11 cellular contexts compared by ENCODE assay signal in the genomic region with DNA sequence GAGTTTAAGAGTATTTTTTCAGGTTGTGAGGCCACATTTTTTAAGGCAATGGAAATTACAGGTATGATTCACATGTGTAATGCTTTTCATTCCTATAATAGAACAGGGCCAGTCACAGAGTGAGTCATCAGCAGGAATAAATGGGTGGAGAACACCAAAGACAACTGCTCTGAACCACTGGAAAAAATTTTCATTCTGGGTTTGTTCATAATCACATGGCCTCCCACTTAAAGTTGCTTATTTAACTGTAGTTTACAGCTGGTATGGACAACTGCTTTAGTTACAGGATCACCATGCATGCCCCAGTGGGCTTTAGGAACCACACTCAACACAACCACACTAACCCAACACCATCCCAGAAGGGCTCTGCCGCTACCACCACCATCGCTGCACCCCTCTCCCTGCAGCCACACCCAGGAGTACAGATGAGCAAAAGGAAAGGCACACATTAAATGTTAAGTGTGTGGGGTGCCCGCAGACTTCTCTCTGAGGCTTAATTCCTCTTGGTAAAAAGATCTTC.
DNase-seq lines count a peak whose midpoint lies in the region; ATAC-seq and TF ChIP-seq lines count a peak whose summit lies in the region.
"Had no signal": no experiment of that assay in that cellular context is flagged by ENCODE, and none has a peak within 500 bp of the region (broad histone marks: within the 10 kb centered on the region; RNA-seq: fewer than 3 reads in every experiment).

No MANE protein-coding gene starts in this region.

- H3K27ac ChIP-seq in SK-N-SH (ENCODE audit: low read depth in 2 of 2, low read length in 1 of 2), result peak overlapping the region in 1 of 2 experiments; percentile 73; a peak in 2 of 4 replicates
- H3K27ac ChIP-seq: cardiac muscle cell had no signal

- H3K4me3 ChIP-seq in SK-N-SH (ENCODE audit: low read depth in 2 of 2, low read length in 1 of 2) (no peak overlapping the region), fibroblast of the aortic adventitia (ENCODE audit: low read depth, low read length) (no peak overlapping the region)
- H3K4me3 ChIP-seq: cardiac muscle cell, stomach had no signal

- H3K9me3 ChIP-seq in SK-N-SH, result no peaks in the 10 kb centered on the region
- H3K9me3 ChIP-seq: stomach had no signal

- peak overlapping the region; percentile 31 for H3K27ac Mint-ChIP-seq in activated T-cell treated with anti-CD3 and anti-CD28 coated beads, Interleukin-2, amount 50 U/mL, for 24 hours
- H3K27ac Mint-ChIP-seq in activated CD4-positive, alpha-beta memory T cell treated with anti-CD3 and anti-CD28 coated beads for 36 hours, result no peak overlapping the region

- TF ChIP-seq EP300 in SK-N-SH (IDR thresholded peaks at IDR 0.05; ENCODE audit: borderline replicate concordance in 1 of 2, low read depth in 1 of 2, low read length in 1 of 2), result 0 out of 4 replicates have a peak, but pooled peaks of 1 of the 2 experiments have one; percentile 29

- no peaks in the 10 kb centered on the region for H3K9me3 Mint-ChIP-seq in activated T-cell treated with anti-CD3 and anti-CD28 coated beads, Interleukin-2, amount 50 U/mL, for 24 hours
- H3K9me3 Mint-ChIP-seq in activated CD4-positive, alpha-beta memory T cell treated with anti-CD3 and anti-CD28 coated beads for 36 hours, result no peaks in the 10 kb centered on the region

- H4K20me1 ChIP-seq in SK-N-SH (ENCODE audit: insufficient read depth), result peaks cover 23% of the 10 kb centered on the region; the same call in 1 of the 2 replicates

- peaks cover 52% of the 10 kb centered on the region for H3F3A ChIP-seq in SK-N-SH (replicated peaks; ENCODE audit: insufficient read depth)

- WGBS in SK-N-SH (ENCODE audit: low lambda C conversion rate), result 83% methylated on average over 3 of the region's 3 CpGs

- H3K4me2 ChIP-seq in SK-N-SH, result peak overlapping the region; percentile 47; the same call in 1 of the 2 replicates

- no peaks in the 10 kb centered on the region for H3K36me3 Mint-ChIP-seq in activated T-cell treated with anti-CD3 and anti-CD28 coated beads, Interleukin-2, amount 50 U/mL, for 24 hours (ENCODE audit: low read depth)
- H3K36me3 Mint-ChIP-seq in activated CD4-positive, alpha-beta memory T cell treated with anti-CD3 and anti-CD28 coated beads for 36 hours, result no peaks in the 10 kb centered on the region

- no peak for ATAC-seq in HG03135 (IDR thresholded peaks at IDR 0.05; ENCODE audit: unreplicated experiment)

- no peak for TF ChIP-seq RAD21 in SK-N-SH (IDR thresholded peaks at IDR 0.05; ENCODE audit: low read length)

- H3K27me3 Mint-ChIP-seq in activated T-cell treated with anti-CD3 and anti-CD28 coated beads, Interleukin-2, amount 50 U/mL, for 24 hours, result peaks cover 5% of the 10 kb centered on the region
- H3K27me3 Mint-ChIP-seq in activated CD4-positive, alpha-beta memory T cell treated with anti-CD3 and anti-CD28 coated beads for 36 hours, result no peaks in the 10 kb centered on the region

- H3K4me3 Mint-ChIP-seq in activated T-cell treated with anti-CD3 and anti-CD28 coated beads, Interleukin-2, amount 50 U/mL, for 24 hours, result no peak overlapping the region
- no peak overlapping the region for H3K4me3 Mint-ChIP-seq in activated CD4-positive, alpha-beta memory T cell treated with anti-CD3 and anti-CD28 coated beads for 36 hours

- H2AFZ ChIP-seq in SK-N-SH (ENCODE audit: low read depth), result no peak overlapping the region

- CTCF ChIA-PET in SK-N-SH (lab: Yijun Ruan, JAX), result no interaction called here
- CTCF ChIA-PET in activated CD4-positive, alpha-beta memory T cell treated with anti-CD3 and anti-CD28 coated beads for 36 hours (lab: Charles Lee), result no interaction called here

- H3K9ac ChIP-seq in SK-N-SH, result no peak overlapping the region

- peaks cover 99% of the 10 kb centered on the region for H3K79me2 ChIP-seq in SK-N-SH (ENCODE audit: insufficient read depth)

- H3K4me1 Mint-ChIP-seq in activated T-cell treated with anti-CD3 and anti-CD28 coated beads, Interleukin-2, amount 50 U/mL, for 24 hours (ENCODE audit: low read depth), result peaks cover 10% of the 10 kb centered on the region
- peaks cover 9% of the 10 kb centered on the region for H3K4me1 Mint-ChIP-seq in activated CD4-positive, alpha-beta memory T cell treated with anti-CD3 and anti-CD28 coated beads for 36 hours (ENCODE audit: low read depth)

- POLR2A ChIA-PET in SK-N-SH (lab: Yijun Ruan, JAX), result no interaction called here
- POLR2A ChIA-PET in activated CD4-positive, alpha-beta memory T cell treated with anti-CD3 and anti-CD28 coated beads for 36 hours (lab: Charles Lee), result no interaction called here

- no peak for TF ChIP-seq CTCF in SK-N-SH (IDR thresholded peaks at IDR 0.05)
- TF ChIP-seq CTCF in fibroblast of the aortic adventitia (IDR thresholded peaks at IDR 0.05; ENCODE audit: insufficient read depth, low read length), result no peak

- H3K9me2 ChIP-seq in SK-N-SH, result no peaks in the 10 kb centered on the region

- H3K36me3 ChIP-seq in SK-N-SH (replicated peaks in 1 of 2; ENCODE audit: control insufficient read depth in 1 of 2, insufficient read depth in 2 of 2, low read length in 1 of 2), result peaks cover 0 to 13% of the 10 kb centered on the region in 2 experiments
- H3K36me3 ChIP-seq: cardiac muscle cell, stomach had no signal

- intact Hi-C loops in activated CD4-positive, alpha-beta memory T cell treated with anti-CD3 and anti-CD28 coated beads for 36 hours (cut with micrococcal nuclease), result loop anchor here (5.0 kb wide), 1 partner anchor 93 kb away; no protein-coding TSS in a partner anchor

- H3K27me3 ChIP-seq in SK-N-SH (ENCODE audit: insufficient read depth), result no peaks in the 10 kb centered on the region
- H3K27me3 ChIP-seq: cardiac muscle cell, stomach had no signal

- DNase-seq in activated T-cell treated with anti-CD3 and anti-CD28 coated beads, Interleukin-2, amount 50 U/mL, for 24 hours, result no peak
- no peak for DNase-seq in activated T-cell treated with anti-CD3 and anti-CD28 coated beads, Interleukin-2, amount 50 U/mL, for 1 hour
- DNase-seq in SK-N-SH (no peak), fibroblast of the aortic adventitia (ENCODE audit: low read depth) (peak; percentile 79), superior temporal gyrus (ENCODE audit: extremely low spot score) (peak; percentile 50), hippocampal formation (lab: John Stamatoyannopoulos, UW) (no peak)
- no peak for DNase-seq in activated CD4-positive, alpha-beta memory T cell treated with anti-CD3 and anti-CD28 coated beads for 36 hours
- DNase-seq: activated CD4-positive, alpha-beta T cell treated with anti-CD3 and anti-CD28 coated beads, Interleukin-2, amount 50 U/mL, for 1 hour; stomach had no signal

- peaks cover 9 to 74% of the 10 kb centered on the region in 2 experiments for H3K4me1 ChIP-seq in SK-N-SH (ENCODE audit: control insufficient read depth in 1 of 2, insufficient read depth in 2 of 2, low read depth in 1 of 2, low read length in 1 of 2)

TF ChIP-seq in SK-N-SH, 30 proteins besides CTCF, POLR2A, EP300 and RAD21 (continues in another document):
- TF ChIP-seq REST (IDR thresholded peaks at IDR 0.05; ENCODE audit: low read depth, low read length) (no peak), EZH2phosphoT487 (IDR thresholded peaks at IDR 0.05; ENCODE audit: borderline replicate concordance, low read depth) (no peak), GATA2 (CRISPR knock-in tag; IDR thresholded peaks at IDR 0.05) (no peak), SMC3 (IDR thresholded peaks at IDR 0.05; ENCODE audit: low read depth, low read length) (no peak), FOXJ3 (CRISPR knock-in tag; IDR thresholded peaks at IDR 0.05) (no peak), RXRA (IDR thresholded peaks at IDR 0.05; ENCODE audit: borderline replicate concordance, low read depth) (no peak), JUND (IDR thresholded peaks at IDR 0.05) (peak; percentile 90), FOSL2 (IDR thresholded peaks at IDR 0.05; ENCODE audit: borderline replicate concordance, low read depth) (peak; percentile 94)
- TF ChIP-seq, protein P1, sequence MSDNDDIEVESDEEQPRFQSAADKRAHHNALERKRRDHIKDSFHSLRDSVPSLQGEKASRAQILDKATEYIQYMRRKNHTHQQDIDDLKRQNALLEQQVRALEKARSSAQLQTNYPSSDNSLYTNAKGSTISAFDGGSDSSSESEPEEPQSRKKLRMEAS (IDR thresholded peaks at IDR 0.05; ENCODE audit: low read depth), result peak; percentile 42; the same call in 1 of the 2 replicates

Comparison
In these comparisons a context has a peak if more than half of its experiments do, and no peak if none do; other contexts are left out.
1. DNase-seq: peak in fibroblast of the aortic adventitia (single experiment) and superior temporal gyrus (single experiment); none in activated T-cell treated with anti-CD3 and anti-CD28 coated beads, Interleukin-2, amount 50 U/mL, for 24 hours (single experiment), activated T-cell treated with anti-CD3 and anti-CD28 coated beads, Interleukin-2, amount 50 U/mL, for 1 hour (single experiment), SK-N-SH (single experiment), hippocampal formation (0 of 2) and activated CD4-positive, alpha-beta memory T cell treated with anti-CD3 and anti-CD28 coated beads for 36 hours (single experiment).